In genomic region chr9:4262735-4263141, GRCh38 we compare ENCODE assay signal across 1 cellular context.
TF ChIP-seq lines count a peak whose summit lies in the region.

No MANE protein-coding gene starts in this region.

TF ChIP-seq in IMR-90, 13 proteins besides CTCF, POLR2A, EP300 and RAD21 (continued from another document):
- no peak for TF ChIP-seq ELK1 (IDR thresholded peaks at IDR 0.05; ENCODE audit: borderline replicate concordance, low read depth, low read length)
- TF ChIP-seq RCOR1 (IDR thresholded peaks at IDR 0.05; ENCODE audit: insufficient replicate concordance, low read length), result no peak
